In the genomic region with DNA sequence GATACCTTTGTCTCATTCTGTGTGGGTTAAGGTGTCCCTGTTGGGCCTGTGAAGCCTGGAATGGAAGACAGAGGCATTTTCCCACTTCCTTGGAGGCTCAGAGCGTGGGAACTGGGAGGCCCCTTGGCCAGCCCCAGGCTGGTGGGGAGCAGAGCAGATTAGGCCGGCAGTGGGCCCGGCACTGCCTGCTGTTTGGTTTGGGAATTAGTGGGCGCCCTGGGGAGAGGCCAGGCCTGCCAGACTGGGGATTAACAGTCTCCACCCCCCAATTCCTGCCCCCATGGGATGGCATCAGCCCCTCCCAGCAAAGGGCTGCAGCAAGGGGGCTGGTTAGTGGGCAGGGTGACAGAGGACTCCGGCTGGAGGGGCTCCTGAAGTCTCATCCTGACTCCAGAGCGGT, we compare ENCODE assay signal across 24 cellular contexts. TPM values are rescaled to one million over a fixed set of nuclear protein-coding genes. Genes with fewer than 3 reads are reported as not detected.
"Had no signal": no experiment of that assay in that cellular context is flagged by ENCODE, and none has a peak within 500 bp of the region (broad histone marks: within the 10 kb centered on the region; RNA-seq: fewer than 3 reads in every experiment).

No MANE protein-coding gene starts in this region.

- H2AFZ ChIP-seq: hepatocyte had no signal

- H3K27me3 ChIP-seq: adrenal gland, uterus had no signal

- H3K36me3 Mint-ChIP-seq: natural killer cell had no signal

- H3K9me3 Mint-ChIP-seq: natural killer cell had no signal

- H3K9me3 ChIP-seq: adrenal gland, neutrophil, tibial artery had no signal

- H3K27ac ChIP-seq: adrenal gland, cardiac muscle cell, hepatocyte, neutrophil, tibial artery, uterus had no signal

- H3K79me2 ChIP-seq: hepatocyte had no signal

- H3K27ac Mint-ChIP-seq: activated T-cell treated with anti-CD3 and anti-CD28 coated beads, Interleukin-2, amount 50 U/mL, for 72 hours; dendritic cell treated with granulocyte-macrophage colony-stimulating factor and Interleukin-4, amounts not matched to agents 40 ng/mL and 50 ng/mL, for 4 days; natural killer cell had no signal

- H3K4me1 ChIP-seq: adrenal gland, tibial artery, uterus had no signal

- H3K36me3 ChIP-seq: uterus had no signal

- H3K4me3 Mint-ChIP-seq: activated T-cell treated with anti-CD3 and anti-CD28 coated beads, Interleukin-2, amount 50 U/mL, for 72 hours; dendritic cell treated with granulocyte-macrophage colony-stimulating factor and Interleukin-4, amounts not matched to agents 40 ng/mL and 50 ng/mL, for 4 days; natural killer cell; T-helper 1 cell treated with Interleukin-12 subunit alpha and Interleukin-12 subunit beta and Interleukin-4 antibody, amounts not matched to agents 30 μg/mL and 1 μg/mL, for 36 hours had no signal

- H3K4me3 ChIP-seq: adrenal gland, cardiac muscle cell, esophagus squamous epithelium, hepatocyte, tibial artery, uterus had no signal

- FAIRE-seq: islet of Langerhans had no signal

- H3K4me2 ChIP-seq: hepatocyte had no signal

- DNase-seq: activated CD4-positive, CD25-positive, alpha-beta regulatory T cell treated with anti-CD3 and anti-CD28 coated beads, Interleukin-2, amount 50 U/mL, for 72 hours; activated CD8-positive, alpha-beta memory T cell treated with anti-CD3 and anti-CD28 coated beads for 24 hours; activated effector memory CD4-positive, alpha-beta T cell treated with anti-CD3 and anti-CD28 coated beads, Interleukin-2, amount 50 U/mL, for 16 hours; activated T-cell treated with anti-CD3 and anti-CD28 coated beads, Interleukin-2, amount 50 U/mL, for 72 hours; adrenal gland; effector CD8-positive, alpha-beta T cell; esophagus squamous epithelium; left cardiac atrium; natural killer cell; posterior cingulate gyrus; stimulated activated naive CD8-positive, alpha-beta T cell treated with anti-CD3 and anti-CD28 coated beads, Interleukin-15, Interleukin-2, amounts not matched to agents 100 U/mL and 50 U/mL, for 24 hours; substantia nigra; tibial artery; uterus had no signal

RNA-seq across cellular contexts. Expression of a gene that starts 3.1 kb away (rescaled TPM):
- total RNA-seq: activated naive CD4-positive, alpha-beta T cell treated with anti-CD3 and anti-CD28 coated beads, Interleukin-2, amount 50 U/mL, for 72 hours; activated T-cell treated with anti-CD3 and anti-CD28 coated beads, Interleukin-2, amount 50 U/mL, for 72 hours; adrenal gland; cardiac muscle cell; chondrocyte; glomerular endothelial cell; hepatocyte; left cardiac atrium; natural killer cell; renal cortical epithelial cell had no signal
- polyA plus RNA-seq: adrenal gland, cardiac muscle cell, hepatocyte had no signal
